ENCODE assay signal across 14 cellular contexts in genomic region chr21:28099296-28099695, GRCh38.
A peak's percentile ranks its signal among the peaks of the same experiment; 100 is the strongest.
DNase-seq lines count a peak whose midpoint lies in the region; ATAC-seq lines count a peak whose summit lies in the region.
"Had no signal": no experiment of that assay in that cellular context is flagged by ENCODE, and none has a peak within 500 bp of the region (broad histone marks: within the 10 kb centered on the region; RNA-seq: fewer than 3 reads in every experiment).

No MANE protein-coding gene starts in this region.

- H3K4me1 Mint-ChIP-seq in natural killer cell treated with Interleukin-12 subunit alpha and Interleukin-12 subunit beta and Interleukin-15 and Interleukin-18, amount 100 ng/mL, for 72 hours (ENCODE audit: low read depth in 2 of 2), result no peaks in the 10 kb centered on the region
- H3K4me1 Mint-ChIP-seq: activated naive CD8-positive, alpha-beta T cell treated with anti-CD3 and anti-CD28 coated beads, Interleukin-2, amount 50 U/mL, for 24 hours; T-helper 17 cell had no signal

- H3K27ac Mint-ChIP-seq in natural killer cell treated with Interleukin-12 subunit alpha and Interleukin-12 subunit beta and Interleukin-15 and Interleukin-18, amount 100 ng/mL, for 72 hours, result no peak overlapping the region
- H3K27ac Mint-ChIP-seq: activated naive CD8-positive, alpha-beta T cell treated with anti-CD3 and anti-CD28 coated beads, Interleukin-2, amount 50 U/mL, for 24 hours; stimulated activated naive CD8-positive, alpha-beta T cell treated with anti-CD3 and anti-CD28 coated beads, Interleukin-15, Interleukin-2, amounts not matched to agents 100 ng/mL and 50 ng/mL, for 24 hours; T-helper 17 cell had no signal

- H3K4me3 Mint-ChIP-seq in natural killer cell treated with Interleukin-12 subunit alpha and Interleukin-12 subunit beta and Interleukin-15 and Interleukin-18, amount 100 ng/mL, for 72 hours, result no peak overlapping the region
- H3K4me3 Mint-ChIP-seq: activated naive CD8-positive, alpha-beta T cell treated with anti-CD3 and anti-CD28 coated beads, Interleukin-2, amount 50 U/mL, for 24 hours; activated T-cell treated with anti-CD3 and anti-CD28 coated beads, Interleukin-2, amount 50 U/mL, for 4 hours; stimulated activated naive CD8-positive, alpha-beta T cell treated with anti-CD3 and anti-CD28 coated beads, Interleukin-15, Interleukin-2, amounts not matched to agents 100 ng/mL and 50 ng/mL, for 24 hours; T-helper 17 cell had no signal

- DNase-seq in NCI-H446 (lab: John Stamatoyannopoulos, UW), result peak; percentile 83 to 92
- DNase-seq in cerebellum (ENCODE audit: low spot score), result peak; percentile 26
- DNase-seq in left kidney (ENCODE audit: low read depth, low spot score), result peak; percentile 57
- DNase-seq in stromal cell of bone marrow (ENCODE audit: low read depth), result peak; percentile 5
- DNase-seq in natural killer cell treated with Interleukin-12 subunit alpha and Interleukin-12 subunit beta and Interleukin-15 and Interleukin-18, amount 100 ng/mL, for 72 hours (ENCODE audit: low spot score), result no peak
- no peak for DNase-seq in SIG-M5 (lab: John Stamatoyannopoulos, UW)
- DNase-seq: activated CD4-positive, alpha-beta T cell treated with anti-CD3 and anti-CD28 coated beads for 48 hours; activated naive CD8-positive, alpha-beta T cell treated with anti-CD3 and anti-CD28 coated beads, Interleukin-2, amount 50 U/mL, for 24 hours; activated T-cell treated with anti-CD3 and anti-CD28 coated beads, Interleukin-2, amount 50 U/mL, for 4 hours; esophagus squamous epithelium; H7; T-helper 17 cell had no signal

- peaks cover 1% of the 10 kb centered on the region for H3K9me3 Mint-ChIP-seq in natural killer cell treated with Interleukin-12 subunit alpha and Interleukin-12 subunit beta and Interleukin-15 and Interleukin-18, amount 100 ng/mL, for 72 hours
- H3K9me3 Mint-ChIP-seq: activated naive CD8-positive, alpha-beta T cell treated with anti-CD3 and anti-CD28 coated beads, Interleukin-2, amount 50 U/mL, for 24 hours; activated T-cell treated with anti-CD3 and anti-CD28 coated beads, Interleukin-2, amount 50 U/mL, for 4 hours; stimulated activated naive CD8-positive, alpha-beta T cell treated with anti-CD3 and anti-CD28 coated beads, Interleukin-15, Interleukin-2, amounts not matched to agents 100 ng/mL and 50 ng/mL, for 24 hours had no signal

- no peak for ATAC-seq in natural killer cell treated with Interleukin-12 subunit alpha and Interleukin-12 subunit beta and Interleukin-15 and Interleukin-18, amount 100 ng/mL, for 72 hours
- ATAC-seq in HG03457 (IDR thresholded peaks at IDR 0.05; ENCODE audit: unreplicated experiment), result no peak
- ATAC-seq: activated naive CD8-positive, alpha-beta T cell treated with anti-CD3 and anti-CD28 coated beads, Interleukin-2, amount 50 U/mL, for 24 hours; activated T-cell treated with anti-CD3 and anti-CD28 coated beads, Interleukin-2, amount 50 U/mL, for 4 hours; T-helper 17 cell had no signal

- no peaks in the 10 kb centered on the region for H3K27me3 Mint-ChIP-seq in natural killer cell treated with Interleukin-12 subunit alpha and Interleukin-12 subunit beta and Interleukin-15 and Interleukin-18, amount 100 ng/mL, for 72 hours
- H3K27me3 Mint-ChIP-seq: activated naive CD8-positive, alpha-beta T cell treated with anti-CD3 and anti-CD28 coated beads, Interleukin-2, amount 50 U/mL, for 24 hours; stimulated activated naive CD8-positive, alpha-beta T cell treated with anti-CD3 and anti-CD28 coated beads, Interleukin-15, Interleukin-2, amounts not matched to agents 100 ng/mL and 50 ng/mL, for 24 hours had no signal

- H3K36me3 Mint-ChIP-seq in natural killer cell treated with Interleukin-12 subunit alpha and Interleukin-12 subunit beta and Interleukin-15 and Interleukin-18, amount 100 ng/mL, for 72 hours, result no peaks in the 10 kb centered on the region

Comparison
In these comparisons a context has a peak if more than half of its experiments do, and no peak if none do; other contexts are left out.
1. DNase-seq: peak in NCI-H446 (2 of 2), cerebellum (single experiment), left kidney (single experiment) and stromal cell of bone marrow (single experiment); none in natural killer cell treated with Interleukin-12 subunit alpha and Interleukin-12 subunit beta and Interleukin-15 and Interleukin-18, amount 100 ng/mL, for 72 hours (single experiment) and SIG-M5 (single experiment).